In genomic region chr2:7963787-7964186, GRCh38 we compare ENCODE assay signal across 13 cellular contexts.
DNase-seq lines count a peak whose midpoint lies in the region; FAIRE-seq and TF ChIP-seq lines count a peak whose summit lies in the region.
"Had no signal": no experiment of that assay in that cellular context is flagged by ENCODE, and none has a peak within 500 bp of the region (broad histone marks: within the 10 kb centered on the region; RNA-seq: fewer than 3 reads in every experiment).

No MANE protein-coding gene starts in this region.

- H4K20me1 ChIP-seq in GM23248 (ENCODE audit: insufficient read depth), result no peaks in the 10 kb centered on the region
- H4K20me1 ChIP-seq: BLaER1 treated with 17β-estradiol and CSF1 and Interleukin-3, amounts not matched to agents 10 nM and 100 nM had no signal

- no peaks in the 10 kb centered on the region for H3K27me3 ChIP-seq in GM23248 (replicated peaks; ENCODE audit: insufficient read depth)
- H3K27me3 ChIP-seq: BLaER1 treated with 17β-estradiol and CSF1 and Interleukin-3, amounts not matched to agents 10 nM and 100 nM had no signal

- H3K4me3 ChIP-seq in GM23248 (no peak overlapping the region), fibroblast of mammary gland (ENCODE audit: control insufficient read depth, low read depth, low read length) (no peak overlapping the region)
- H3K4me3 ChIP-seq: BLaER1 treated with 17β-estradiol and CSF1 and Interleukin-3, amounts not matched to agents 10 nM and 100 nM; GM12878 had no signal

- H3F3A ChIP-seq in GM23248 (ENCODE audit: insufficient read depth), result no peaks in the 10 kb centered on the region; the same call in 1 of the 2 replicates

- H3K27ac ChIP-seq in GM23248, result no peak overlapping the region
- H3K27ac ChIP-seq: BLaER1 treated with 17β-estradiol and CSF1 and Interleukin-3, amounts not matched to agents 10 nM and 100 nM had no signal

- no peak for FAIRE-seq in HTR-8/SVneo (lab: Jason Lieb, UNC)
- FAIRE-seq: GM12878, H1 had no signal

- no peak overlapping the region for H2AFZ ChIP-seq in GM23248

- no peak overlapping the region for H3K9ac ChIP-seq in GM23248
- H3K9ac ChIP-seq: BLaER1 treated with 17β-estradiol and CSF1 and Interleukin-3, amounts not matched to agents 10 nM and 100 nM had no signal

- DNase-seq in GM23248, result peak; percentile 14
- peak; percentile 7 for DNase-seq in astrocyte of the hippocampus (ENCODE audit: low read depth, low spot score)
- DNase-seq in fibroblast of mammary gland (ENCODE audit: low read depth), result peak; percentile 7
- peak; percentile 10 for DNase-seq in renal cortical epithelial cell (ENCODE audit: low read depth)
- no peak for DNase-seq in activated CD4-positive, alpha-beta T cell treated with anti-CD3 and anti-CD28 coated beads for 4 hours
- DNase-seq in HTR-8/SVneo (ENCODE audit: insufficient read length, low spot score), result no peak
- DNase-seq in SKM-1 (lab: John Stamatoyannopoulos, UW; ENCODE audit: unreplicated experiment), result no peak
- DNase-seq: CD8-positive, alpha-beta T cell; DMS79 treated with DMSO at 0.1 percent for 48 hours; H9 had no signal

- no peaks in the 10 kb centered on the region for H3K9me3 ChIP-seq in GM23248 (ENCODE audit: low read depth)
- H3K9me3 ChIP-seq: BLaER1 treated with 17β-estradiol and CSF1 and Interleukin-3, amounts not matched to agents 10 nM and 100 nM had no signal

- H3K79me2 ChIP-seq in GM23248 (ENCODE audit: insufficient read depth), result no peaks in the 10 kb centered on the region

- in situ Hi-C loops in GM23248 (cut with MboI), result no loop called here

- H3K36me3 ChIP-seq in GM23248 (ENCODE audit: low read depth), result no peaks in the 10 kb centered on the region
- H3K36me3 ChIP-seq: BLaER1 treated with 17β-estradiol and CSF1 and Interleukin-3, amounts not matched to agents 10 nM and 100 nM had no signal

- H3K9me2 ChIP-seq in GM23248 (ENCODE audit: insufficient read depth), result no peaks in the 10 kb centered on the region

- no peaks in the 10 kb centered on the region for H3K4me1 ChIP-seq in GM23248 (ENCODE audit: insufficient read depth)
- H3K4me1 ChIP-seq: BLaER1 treated with 17β-estradiol and CSF1 and Interleukin-3, amounts not matched to agents 10 nM and 100 nM had no signal

- TF ChIP-seq CTCF in fibroblast of mammary gland (conservative IDR thresholded peaks at IDR 0.05; ENCODE audit: control insufficient read depth, insufficient read depth, low read depth, low read length), result no peak

- WGBS in GM23248 (ENCODE audit: low coverage in 1 of 2, low lambda C conversion rate in 2 of 2, missing lambda C conversion rate in 2 of 2), 2 experiments, result 90 to 91% methylated on average over 4 of the region's 4 CpGs

- H3K4me2 ChIP-seq in GM23248 (ENCODE audit: unreplicated experiment), result no peak overlapping the region
- H3K4me2 ChIP-seq: BLaER1 treated with 17β-estradiol and CSF1 and Interleukin-3, amounts not matched to agents 10 nM and 100 nM had no signal

Comparison
In these comparisons a context has a peak if more than half of its experiments do, and no peak if none do; other contexts are left out.
1. DNase-seq: peak in GM23248 (single experiment), astrocyte of the hippocampus (single experiment), fibroblast of mammary gland (single experiment) and renal cortical epithelial cell (single experiment); none in activated CD4-positive, alpha-beta T cell treated with anti-CD3 and anti-CD28 coated beads for 4 hours (0 of 2), HTR-8/SVneo (single experiment) and SKM-1 (single experiment).